ENCODE assay signal across 1 cellular context in the genomic region with DNA sequence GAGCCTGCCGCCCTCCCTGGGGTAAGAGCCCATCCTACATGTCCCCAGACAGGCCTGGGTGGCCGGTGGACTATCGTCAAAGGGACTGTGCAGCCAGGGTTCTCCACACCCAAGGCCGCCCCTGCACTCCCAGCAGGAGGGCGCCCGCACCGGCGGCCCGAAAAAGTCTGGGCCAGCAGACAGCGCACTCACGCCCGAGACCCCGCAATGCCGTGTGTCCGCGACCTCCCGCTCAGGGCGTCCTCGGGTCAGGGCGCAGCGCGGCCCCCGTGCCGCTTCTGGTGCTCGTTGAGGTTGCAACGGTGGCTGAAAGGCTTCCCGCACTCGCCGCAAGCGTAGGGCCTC.
TF ChIP-seq lines count a peak whose summit lies in the region.

No MANE protein-coding gene starts in this region.

TF ChIP-seq in K562, 482 proteins besides CTCF, POLR2A, EP300 and RAD21:
- TF ChIP-seq SNIP1 (IDR thresholded peaks at IDR 0.05; ENCODE audit: low read depth), result no peak
- TF ChIP-seq, protein P1, sequence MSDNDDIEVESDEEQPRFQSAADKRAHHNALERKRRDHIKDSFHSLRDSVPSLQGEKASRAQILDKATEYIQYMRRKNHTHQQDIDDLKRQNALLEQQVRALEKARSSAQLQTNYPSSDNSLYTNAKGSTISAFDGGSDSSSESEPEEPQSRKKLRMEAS (CRISPR knock-in tag; IDR thresholded peaks at IDR 0.05), result 0 out of 2 replicates have a peak, but pooled peaks have one; percentile 24
- TF ChIP-seq RBFOX2 (IDR thresholded peaks at IDR 0.05; ENCODE audit: low read depth, low read length), result 0 out of 2 replicates have a peak, but pooled peaks have one; percentile 32
- TF ChIP-seq FOXJ2 (tag; IDR thresholded peaks at IDR 0.05), result no peak
- no peak for TF ChIP-seq SOX6 (IDR thresholded peaks at IDR 0.05)
- TF ChIP-seq KDM1A (IDR thresholded peaks at IDR 0.05), result no peak
